In genomic region chr12:116066381-116067230, GRCh38 we compare ENCODE assay signal across 1 cellular context.
TF ChIP-seq lines count a peak whose summit lies in the region.

No MANE protein-coding gene starts in this region.

TF ChIP-seq in H1, 55 proteins besides CTCF, POLR2A, EP300 and RAD21 (continued from another document):
- TF ChIP-seq RNF2 (IDR thresholded peaks at IDR 0.05; ENCODE audit: borderline replicate concordance, low read depth, low read length, missing control alignments, poor library complexity, severe bottlenecking) (no peak), RBBP5 (IDR thresholded peaks at IDR 0.05; ENCODE audit: borderline replicate concordance, low read depth, low read length) (no peak), CHD2 (IDR thresholded peaks at IDR 0.05; ENCODE audit: low read length) (no peak), SIN3A (conservative IDR thresholded peaks at IDR 0.05 in 1 of 2, IDR thresholded peaks at IDR 0.05 in 1 of 2; ENCODE audit: low read depth in 1 of 2, low read length in 2 of 2) (no peak), TBP (IDR thresholded peaks at IDR 0.05; ENCODE audit: low read depth, low read length) (no peak), FOSL1 (IDR thresholded peaks at IDR 0.05; ENCODE audit: insufficient read depth, low read depth, low read length) (no peak), SP1 (IDR thresholded peaks at IDR 0.05; ENCODE audit: low read depth, low read length) (no peak), HDAC6 (IDR thresholded peaks at IDR 0.05; ENCODE audit: low read depth, low read length) (no peak), CBX5 (IDR thresholded peaks at IDR 0.05; ENCODE audit: low read depth, low read length) (no peak), TEAD4 (IDR thresholded peaks at IDR 0.05; ENCODE audit: low read depth, low read length) (no peak), GTF2F1 (IDR thresholded peaks at IDR 0.05; ENCODE audit: borderline replicate concordance, low read depth, low read length) (no peak), TCF12 (IDR thresholded peaks at IDR 0.05; ENCODE audit: low read depth, low read length) (no peak), SP4 (IDR thresholded peaks at IDR 0.05; ENCODE audit: low read length) (no peak), ZNF274 (IDR thresholded peaks at IDR 0.05; ENCODE audit: borderline replicate concordance, extremely low read depth, low read length) (no peak)
- TF ChIP-seq, protein P1, sequence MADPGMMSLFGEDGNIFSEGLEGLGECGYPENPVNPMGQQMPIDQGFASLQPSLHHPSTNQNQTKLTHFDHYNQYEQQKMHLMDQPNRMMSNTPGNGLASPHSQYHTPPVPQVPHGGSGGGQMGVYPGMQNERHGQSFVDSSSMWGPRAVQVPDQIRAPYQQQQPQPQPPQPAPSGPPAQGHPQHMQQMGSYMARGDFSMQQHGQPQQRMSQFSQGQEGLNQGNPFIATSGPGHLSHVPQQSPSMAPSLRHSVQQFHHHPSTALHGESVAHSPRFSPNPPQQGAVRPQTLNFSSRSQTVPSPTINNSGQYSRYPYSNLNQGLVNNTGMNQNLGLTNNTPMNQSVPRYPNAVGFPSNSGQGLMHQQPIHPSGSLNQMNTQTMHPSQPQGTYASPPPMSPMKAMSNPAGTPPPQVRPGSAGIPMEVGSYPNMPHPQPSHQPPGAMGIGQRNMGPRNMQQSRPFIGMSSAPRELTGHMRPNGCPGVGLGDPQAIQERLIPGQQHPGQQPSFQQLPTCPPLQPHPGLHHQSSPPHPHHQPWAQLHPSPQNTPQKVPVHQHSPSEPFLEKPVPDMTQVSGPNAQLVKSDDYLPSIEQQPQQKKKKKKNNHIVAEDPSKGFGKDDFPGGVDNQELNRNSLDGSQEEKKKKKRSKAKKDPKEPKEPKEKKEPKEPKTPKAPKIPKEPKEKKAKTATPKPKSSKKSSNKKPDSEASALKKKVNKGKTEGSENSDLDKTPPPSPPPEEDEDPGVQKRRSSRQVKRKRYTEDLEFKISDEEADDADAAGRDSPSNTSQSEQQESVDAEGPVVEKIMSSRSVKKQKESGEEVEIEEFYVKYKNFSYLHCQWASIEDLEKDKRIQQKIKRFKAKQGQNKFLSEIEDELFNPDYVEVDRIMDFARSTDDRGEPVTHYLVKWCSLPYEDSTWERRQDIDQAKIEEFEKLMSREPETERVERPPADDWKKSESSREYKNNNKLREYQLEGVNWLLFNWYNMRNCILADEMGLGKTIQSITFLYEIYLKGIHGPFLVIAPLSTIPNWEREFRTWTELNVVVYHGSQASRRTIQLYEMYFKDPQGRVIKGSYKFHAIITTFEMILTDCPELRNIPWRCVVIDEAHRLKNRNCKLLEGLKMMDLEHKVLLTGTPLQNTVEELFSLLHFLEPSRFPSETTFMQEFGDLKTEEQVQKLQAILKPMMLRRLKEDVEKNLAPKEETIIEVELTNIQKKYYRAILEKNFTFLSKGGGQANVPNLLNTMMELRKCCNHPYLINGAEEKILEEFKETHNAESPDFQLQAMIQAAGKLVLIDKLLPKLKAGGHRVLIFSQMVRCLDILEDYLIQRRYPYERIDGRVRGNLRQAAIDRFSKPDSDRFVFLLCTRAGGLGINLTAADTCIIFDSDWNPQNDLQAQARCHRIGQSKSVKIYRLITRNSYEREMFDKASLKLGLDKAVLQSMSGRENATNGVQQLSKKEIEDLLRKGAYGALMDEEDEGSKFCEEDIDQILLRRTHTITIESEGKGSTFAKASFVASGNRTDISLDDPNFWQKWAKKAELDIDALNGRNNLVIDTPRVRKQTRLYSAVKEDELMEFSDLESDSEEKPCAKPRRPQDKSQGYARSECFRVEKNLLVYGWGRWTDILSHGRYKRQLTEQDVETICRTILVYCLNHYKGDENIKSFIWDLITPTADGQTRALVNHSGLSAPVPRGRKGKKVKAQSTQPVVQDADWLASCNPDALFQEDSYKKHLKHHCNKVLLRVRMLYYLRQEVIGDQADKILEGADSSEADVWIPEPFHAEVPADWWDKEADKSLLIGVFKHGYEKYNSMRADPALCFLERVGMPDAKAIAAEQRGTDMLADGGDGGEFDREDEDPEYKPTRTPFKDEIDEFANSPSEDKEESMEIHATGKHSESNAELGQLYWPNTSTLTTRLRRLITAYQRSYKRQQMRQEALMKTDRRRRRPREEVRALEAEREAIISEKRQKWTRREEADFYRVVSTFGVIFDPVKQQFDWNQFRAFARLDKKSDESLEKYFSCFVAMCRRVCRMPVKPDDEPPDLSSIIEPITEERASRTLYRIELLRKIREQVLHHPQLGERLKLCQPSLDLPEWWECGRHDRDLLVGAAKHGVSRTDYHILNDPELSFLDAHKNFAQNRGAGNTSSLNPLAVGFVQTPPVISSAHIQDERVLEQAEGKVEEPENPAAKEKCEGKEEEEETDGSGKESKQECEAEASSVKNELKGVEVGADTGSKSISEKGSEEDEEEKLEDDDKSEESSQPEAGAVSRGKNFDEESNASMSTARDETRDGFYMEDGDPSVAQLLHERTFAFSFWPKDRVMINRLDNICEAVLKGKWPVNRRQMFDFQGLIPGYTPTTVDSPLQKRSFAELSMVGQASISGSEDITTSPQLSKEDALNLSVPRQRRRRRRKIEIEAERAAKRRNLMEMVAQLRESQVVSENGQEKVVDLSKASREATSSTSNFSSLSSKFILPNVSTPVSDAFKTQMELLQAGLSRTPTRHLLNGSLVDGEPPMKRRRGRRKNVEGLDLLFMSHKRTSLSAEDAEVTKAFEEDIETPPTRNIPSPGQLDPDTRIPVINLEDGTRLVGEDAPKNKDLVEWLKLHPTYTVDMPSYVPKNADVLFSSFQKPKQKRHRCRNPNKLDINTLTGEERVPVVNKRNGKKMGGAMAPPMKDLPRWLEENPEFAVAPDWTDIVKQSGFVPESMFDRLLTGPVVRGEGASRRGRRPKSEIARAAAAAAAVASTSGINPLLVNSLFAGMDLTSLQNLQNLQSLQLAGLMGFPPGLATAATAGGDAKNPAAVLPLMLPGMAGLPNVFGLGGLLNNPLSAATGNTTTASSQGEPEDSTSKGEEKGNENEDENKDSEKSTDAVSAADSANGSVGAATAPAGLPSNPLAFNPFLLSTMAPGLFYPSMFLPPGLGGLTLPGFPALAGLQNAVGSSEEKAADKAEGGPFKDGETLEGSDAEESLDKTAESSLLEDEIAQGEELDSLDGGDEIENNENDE (IDR thresholded peaks at IDR 0.05; ENCODE audit: insufficient replicate concordance, low read length): no peak
- TF ChIP-seq, protein P2, sequence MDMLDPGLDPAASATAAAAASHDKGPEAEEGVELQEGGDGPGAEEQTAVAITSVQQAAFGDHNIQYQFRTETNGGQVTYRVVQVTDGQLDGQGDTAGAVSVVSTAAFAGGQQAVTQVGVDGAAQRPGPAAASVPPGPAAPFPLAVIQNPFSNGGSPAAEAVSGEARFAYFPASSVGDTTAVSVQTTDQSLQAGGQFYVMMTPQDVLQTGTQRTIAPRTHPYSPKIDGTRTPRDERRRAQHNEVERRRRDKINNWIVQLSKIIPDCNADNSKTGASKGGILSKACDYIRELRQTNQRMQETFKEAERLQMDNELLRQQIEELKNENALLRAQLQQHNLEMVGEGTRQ (IDR thresholded peaks at IDR 0.05; ENCODE audit: low read length): no peak
TF ChIP-seq in H1: peak in this region for 0.
